Comparison of ENCODE assay signal across 22 cellular contexts in the genomic region with DNA sequence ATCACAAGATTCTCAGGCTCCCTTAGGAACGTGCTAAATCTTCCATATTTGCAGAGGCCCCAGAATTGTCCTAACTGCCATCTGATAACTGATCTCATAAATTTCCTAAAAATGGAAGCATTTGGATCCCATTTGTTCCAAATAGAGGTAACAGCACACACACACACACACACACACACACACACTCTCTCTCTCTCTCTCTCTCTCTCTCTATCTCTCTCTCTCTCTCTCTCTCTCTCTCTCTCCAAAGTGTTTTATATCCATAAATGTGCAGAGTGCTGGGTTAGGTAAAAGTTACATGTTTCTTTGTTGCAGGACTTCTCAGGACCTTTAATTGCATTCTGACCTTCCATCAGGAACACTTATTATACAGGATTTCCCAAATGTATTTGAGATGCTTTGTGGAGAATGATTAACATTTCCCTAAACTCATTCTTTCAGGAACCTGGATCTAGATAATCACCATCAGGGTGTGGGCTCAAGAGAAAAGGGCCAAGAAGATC.
"Had no signal": no experiment of that assay in that cellular context is flagged by ENCODE, and none has a peak within 500 bp of the region (broad histone marks: within the 10 kb centered on the region; RNA-seq: fewer than 3 reads in every experiment).

No MANE protein-coding gene starts in this region.

- DNase-seq: effector memory CD8-positive, alpha-beta T cell; foreskin fibroblast; immature natural killer cell; kidney; left cardiac atrium; left ventricle myocardium superior; mesendoderm; naive thymus-derived CD8-positive, alpha-beta T cell; ovary; sigmoid colon; stimulated activated CD4-positive, alpha-beta T cell treated with anti-CD3 and anti-CD28 coated beads, Interleukin-2, amount 100 ng/mL, for 24 hours; stimulated activated CD4-positive, alpha-beta T cell treated with anti-CD3 and anti-CD28 coated beads, Interleukin-4, amount 100 ng/mL, for 4 hours; stimulated activated naive CD8-positive, alpha-beta T cell treated with anti-CD3 and anti-CD28 coated beads, Interleukin-15, Interleukin-2, amounts not matched to agents 100 U/mL and 50 U/mL, for 24 hours; tibial artery; upper lobe of right lung had no signal

- H3K9me3 ChIP-seq: esophagus muscularis mucosa, gastroesophageal sphincter, ovary, right atrium auricular region, sigmoid colon, tibial artery, upper lobe of right lung, vagina had no signal

- H3K36me3 ChIP-seq: esophagus muscularis mucosa, gastroesophageal sphincter, ovary, right atrium auricular region, sigmoid colon, tibial artery, upper lobe of right lung, vagina had no signal

- H3K27ac ChIP-seq: epithelial cell of prostate, ovary, right atrium auricular region, tibial artery, upper lobe of right lung, vagina had no signal

- H3K27me3 ChIP-seq: esophagus muscularis mucosa, gastroesophageal sphincter, ovary, right atrium auricular region, sigmoid colon, tibial artery, upper lobe of right lung, vagina had no signal

- ATAC-seq: effector memory CD8-positive, alpha-beta T cell; gastroesophageal sphincter; left cardiac atrium; left ventricle myocardium superior; naive thymus-derived CD8-positive, alpha-beta T cell; stimulated activated naive CD8-positive, alpha-beta T cell treated with anti-CD3 and anti-CD28 coated beads, Interleukin-15, Interleukin-2, amounts not matched to agents 100 U/mL and 50 U/mL, for 24 hours; upper lobe of right lung had no signal

- H3K4me3 ChIP-seq: esophagus muscularis mucosa, gastroesophageal sphincter, lung, ovary, right atrium auricular region, sigmoid colon, skin epidermis, tibial artery, upper lobe of right lung, vagina had no signal

- H3K4me1 ChIP-seq: right atrium auricular region, tibial artery, vagina had no signal
